Comparison of ENCODE assay signal across 19 cellular contexts in the genomic region with DNA sequence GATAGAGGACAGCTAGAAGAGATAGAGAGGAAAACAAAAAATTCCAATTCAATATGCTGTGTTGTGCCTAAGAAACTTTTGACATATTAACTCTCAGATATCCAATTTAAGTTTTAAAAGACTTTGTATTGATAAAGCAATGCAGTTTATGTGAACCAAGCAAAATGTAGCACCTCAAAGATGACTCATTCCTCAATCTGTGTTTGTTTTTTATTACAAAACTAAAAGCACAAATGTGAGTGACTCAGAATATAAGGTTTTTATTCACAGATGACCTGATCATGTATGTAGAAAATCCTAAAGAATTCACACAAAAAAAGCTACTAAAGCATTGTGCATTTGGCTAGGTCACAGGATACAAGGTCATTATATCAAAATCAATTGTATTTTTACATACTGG. TPM values are rescaled to one million over a fixed set of nuclear protein-coding genes. Genes with fewer than 3 reads are reported as not detected.
DNase-seq lines count a peak whose midpoint lies in the region; ATAC-seq and TF ChIP-seq lines count a peak whose summit lies in the region.
"Had no signal": no experiment of that assay in that cellular context is flagged by ENCODE, and none has a peak within 500 bp of the region (broad histone marks: within the 10 kb centered on the region; RNA-seq: fewer than 3 reads in every experiment).

No MANE protein-coding gene starts in this region.

- peaks cover 65% of the 10 kb centered on the region for H3K36me3 ChIP-seq in CD4-positive, CD25-positive, alpha-beta regulatory T cell (ENCODE audit: control insufficient read depth, insufficient read depth, low read length)
- H3K36me3 ChIP-seq: BE2C, HAP-1 had no signal

- peak overlapping the region; percentile 26 for H3K4me3 ChIP-seq in CD4-positive, CD25-positive, alpha-beta regulatory T cell (ENCODE audit: low read depth, low read length)
- H3K4me3 ChIP-seq in fibroblast of villous mesenchyme (ENCODE audit: low read depth, low read length), result no peak overlapping the region
- H3K4me3 ChIP-seq: HAP-1, lower lobe of right lung, skin epidermis had no signal

- H3K9me3 Mint-ChIP-seq in CD4-positive, CD25-positive, alpha-beta regulatory T cell, result peaks cover 0 to 2% (median 0%) of the 10 kb centered on the region in 7 donors

- no peak for ATAC-seq in CD4-positive, CD25-positive, alpha-beta regulatory T cell (ENCODE audit: low read depth in 2 of 2)
- no peak for ATAC-seq in T-helper 17 cell
- no peak for ATAC-seq in HG02798 (IDR thresholded peaks at IDR 0.05; ENCODE audit: poor library complexity, unreplicated experiment)
- ATAC-seq: lower lobe of right lung had no signal

- no peak for DNase-seq in CD4-positive, CD25-positive, alpha-beta regulatory T cell
- DNase-seq in DMS53 (lab: John Stamatoyannopoulos, UW) (peak; percentile 25), T-helper 17 cell (no peak), fibroblast of villous mesenchyme (ENCODE audit: low read depth) (peak; percentile 11), RPMI8226 (no peak)
- DNase-seq in stimulated activated CD4-positive, alpha-beta T cell treated with anti-CD3 and anti-CD28 coated beads, Interleukin-12 subunit alpha, Interleukin-12 subunit beta, amount 100 ng/mL, for 4 hours, result no peak
- DNase-seq: activated gamma-delta T cell; anterior cingulate cortex; BE2C; lower lobe of right lung; NCI-H1105; NCI-H526; OCI-M1; stimulated activated CD4-positive, alpha-beta T cell treated with anti-CD3 and anti-CD28 coated beads, Interleukin-4, amount 100 ng/mL, for 1 hour had no signal

- H3K4me3 Mint-ChIP-seq in CD4-positive, CD25-positive, alpha-beta regulatory T cell, result peak overlapping the region in 1 of 4 donors; percentile 57
- H3K4me3 Mint-ChIP-seq in T-helper 17 cell, result no peak overlapping the region

- no peaks in the 10 kb centered on the region for H3K9me3 ChIP-seq in CD4-positive, CD25-positive, alpha-beta regulatory T cell (ENCODE audit: control insufficient read depth in 2 of 2, low read length in 2 of 2)
- H3K9me3 ChIP-seq in T-helper 17 cell (ENCODE audit: control insufficient read depth, low read length, poor library complexity, severe bottlenecking), result no peaks in the 10 kb centered on the region
- H3K9me3 ChIP-seq: BE2C, HAP-1, lower lobe of right lung had no signal

- peaks cover 14 to 69% (median 53%) of the 10 kb centered on the region in 4 donors for H3K4me1 Mint-ChIP-seq in CD4-positive, CD25-positive, alpha-beta regulatory T cell
- peaks cover 24% of the 10 kb centered on the region for H3K4me1 Mint-ChIP-seq in T-helper 17 cell

- H3K27ac ChIP-seq in CD4-positive, CD25-positive, alpha-beta regulatory T cell (ENCODE audit: insufficient read depth, low read length, poor library complexity, severe bottlenecking), result no peak overlapping the region
- H3K27ac ChIP-seq: lower lobe of right lung, skin epidermis had no signal

- no peaks in the 10 kb centered on the region for H3K27me3 Mint-ChIP-seq in CD4-positive, CD25-positive, alpha-beta regulatory T cell
- H3K27me3 Mint-ChIP-seq in T-helper 17 cell, result no peaks in the 10 kb centered on the region

- no peaks in the 10 kb centered on the region for H3K27me3 ChIP-seq in CD4-positive, CD25-positive, alpha-beta regulatory T cell (ENCODE audit: control insufficient read depth, insufficient read depth, low read length)
- H3K27me3 ChIP-seq: BE2C had no signal

- peaks cover 35% of the 10 kb centered on the region for H3K4me1 ChIP-seq in CD4-positive, CD25-positive, alpha-beta regulatory T cell (ENCODE audit: control insufficient read depth, insufficient read depth, low read length, poor library complexity, severe bottlenecking)
- H3K4me1 ChIP-seq: BE2C, HAP-1, lower lobe of right lung had no signal

- no peak for TF ChIP-seq CTCF in fibroblast of villous mesenchyme (IDR thresholded peaks at IDR 0.05; ENCODE audit: insufficient read depth, low read depth, low read length)

- peaks cover 34% of the 10 kb centered on the region for H3K36me3 Mint-ChIP-seq in CD4-positive, CD25-positive, alpha-beta regulatory T cell
- peaks cover 5% of the 10 kb centered on the region for H3K36me3 Mint-ChIP-seq in T-helper 17 cell (ENCODE audit: low read depth)

- peak overlapping the region in 2 of 3 donors; percentile 36 to 48 for H3K27ac Mint-ChIP-seq in CD4-positive, CD25-positive, alpha-beta regulatory T cell
- H3K27ac Mint-ChIP-seq in T-helper 17 cell, result peak overlapping the region; percentile 49

RNA-seq across cellular contexts. Expression of a gene that starts 11.1 kb away (rescaled TPM):
- total RNA-seq in CD4-positive, CD25-positive, alpha-beta regulatory T cell, result 345 TPM
- polyA plus RNA-seq in CD4-positive, CD25-positive, alpha-beta regulatory T cell, result 100 to 1,000 TPM; 430 to 564 (median 485) TPM
- total RNA-seq in T-helper 17 cell, result 100 to 1,000 TPM; 277 to 292 TPM
- 0.86 and 4.8 TPM in 2 replicates for total RNA-seq in fibroblast of villous mesenchyme
- total RNA-seq: osteocyte had no signal

RNA-seq across cellular contexts. Expression of a gene that starts 56.5 kb away (rescaled TPM):
- total RNA-seq in CD4-positive, CD25-positive, alpha-beta regulatory T cell, result not detected
- under 1 TPM in 2 of 4 donors, not detected in 2; 0.18 to 0.24 TPM for polyA plus RNA-seq in CD4-positive, CD25-positive, alpha-beta regulatory T cell
- total RNA-seq in T-helper 17 cell (under 1 TPM in 1 of 2 donors, not detected in 1; 0.39 TPM), fibroblast of villous mesenchyme (under 0.01 TPM in 1 of 2 replicates, not detected in the other)
- total RNA-seq: glomerular endothelial cell, osteocyte had no signal

Comparison
In these comparisons a context has a peak if more than half of its experiments do, and no peak if none do; other contexts are left out.
1. DNase-seq: peak in DMS53 (single experiment) and fibroblast of villous mesenchyme (single experiment); none in CD4-positive, CD25-positive, alpha-beta regulatory T cell (0 of 3), T-helper 17 cell (0 of 3), stimulated activated CD4-positive, alpha-beta T cell treated with anti-CD3 and anti-CD28 coated beads, Interleukin-12 subunit alpha, Interleukin-12 subunit beta, amount 100 ng/mL, for 4 hours (single experiment) and RPMI8226 (single experiment).
2. RNA of a gene that starts 11.1 kb away (total RNA-seq): 345 TPM in CD4-positive, CD25-positive, alpha-beta regulatory T cell (single experiment) and 277 to 292 TPM in T-helper 17 cell; 0.86 to 4.8 TPM in fibroblast of villous mesenchyme; every median in the first group is over 10 times any median in the second.